ENCODE assay signal across 15 cellular contexts in the genomic region with DNA sequence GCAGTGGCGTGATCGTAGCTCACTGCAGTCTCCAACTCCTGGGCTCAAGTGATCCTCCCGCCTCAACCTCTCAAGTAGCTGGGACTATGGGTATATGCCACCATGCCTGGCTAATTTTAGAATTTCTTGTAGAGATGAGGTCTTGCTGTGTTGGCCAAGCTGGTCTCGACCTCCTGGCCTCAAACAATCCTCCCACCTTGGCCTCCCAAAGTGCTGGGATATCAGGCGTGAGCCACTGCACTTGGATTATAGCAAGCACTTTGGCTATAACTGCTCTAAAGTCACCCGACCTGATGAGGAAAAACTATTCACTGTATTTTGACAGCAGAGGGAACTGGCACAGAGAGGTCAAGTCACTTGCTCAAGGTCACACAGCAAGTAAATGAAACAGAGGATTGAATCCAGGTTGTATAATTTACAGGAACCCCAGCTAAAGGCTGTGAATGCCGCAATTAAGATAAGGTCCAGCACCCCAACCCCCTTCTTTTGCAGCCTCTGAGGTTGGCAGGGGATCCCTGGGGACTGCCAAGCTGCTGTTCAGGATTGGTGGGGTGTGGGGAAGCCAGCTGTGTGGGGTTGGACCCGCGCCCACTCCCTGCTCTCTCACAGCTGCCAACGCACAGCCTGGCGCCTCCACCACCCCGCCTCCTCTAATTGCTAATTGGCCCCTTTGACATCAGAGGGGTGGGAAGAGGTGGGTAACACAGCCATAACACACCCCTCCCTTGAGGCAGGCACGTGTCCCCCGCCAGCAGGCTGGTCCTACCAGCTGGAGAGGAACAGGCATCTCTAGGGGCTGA. TPM values are rescaled to one million over a fixed set of nuclear protein-coding genes. Genes with fewer than 3 reads are reported as not detected.
DNase-seq lines count a peak whose midpoint lies in the region; ATAC-seq, FAIRE-seq and TF ChIP-seq lines count a peak whose summit lies in the region.
"Had no signal": no experiment of that assay in that cellular context is flagged by ENCODE, and none has a peak within 500 bp of the region (broad histone marks: within the 10 kb centered on the region; RNA-seq: fewer than 3 reads in every experiment).

No MANE protein-coding gene starts in this region.

- H3K9me2 ChIP-seq in OCI-LY7 (ENCODE audit: insufficient read depth, low read length): no peaks in the 10 kb centered on the region

- H3K27ac Mint-ChIP-seq in CD4-positive, alpha-beta T cell: peak overlapping the region; percentile 30
- H3K27ac Mint-ChIP-seq: activated naive CD4-positive, alpha-beta T cell treated with anti-CD3 and anti-CD28 coated beads, Interleukin-2, amount 50 U/mL, for 72 hours; CD4-positive, CD25-positive, alpha-beta regulatory T cell had no signal

- H3K36me3 Mint-ChIP-seq in CD4-positive, alpha-beta T cell (ENCODE audit: low read depth): peaks cover 23% of the 10 kb centered on the region
- H3K36me3 Mint-ChIP-seq: CD4-positive, CD25-positive, alpha-beta regulatory T cell had no signal

- DNase-seq in CD4-positive, alpha-beta T cell: no peak
- DNase-seq in NCI-H1105 treated with DMSO at 0.1 percent for 48 hours (lab: John Stamatoyannopoulos, UW) (peak; percentile 97), OCI-LY7 (ENCODE audit: low spot score) (peak; percentile 50), left colon (peak in 1 of 2 donors; percentile 28), RCC 7860 (ENCODE audit: low spot score) (no peak), sigmoid colon (no peak)
- DNase-seq in activated T-cell treated with anti-CD3 and anti-CD28 coated beads, Interleukin-2, amount 50 U/mL, for 48 hours: no peak
- DNase-seq: activated CD4-positive, CD25-positive, alpha-beta regulatory T cell; CD4-positive, CD25-positive, alpha-beta regulatory T cell; GOT3 had no signal

- peaks cover 16% of the 10 kb centered on the region for H3K4me1 Mint-ChIP-seq in CD4-positive, alpha-beta T cell (ENCODE audit: low read depth)

- intact Hi-C loops in CD4-positive, alpha-beta T cell (cut with DNase I, micrococcal nuclease): no loop called here
- intact Hi-C loops in OCI-LY7 (cut with micrococcal nuclease; ENCODE audit: unreplicated experiment): no loop called here
- intact Hi-C loops in left colon (cut with DNase I, micrococcal nuclease): no loop called here
- intact Hi-C loops in sigmoid colon (cut with DNase I): no loop called here

- H4K20me1 ChIP-seq in OCI-LY7 (ENCODE audit: insufficient read depth, low read length): no peaks in the 10 kb centered on the region

- H3K4me3 ChIP-seq in OCI-LY7 (ENCODE audit: low read depth, low read length, poor library complexity, severe bottlenecking) (no peak overlapping the region), sigmoid colon (no peak overlapping the region)

- no peaks in the 10 kb centered on the region for H3K36me3 ChIP-seq in OCI-LY7 (ENCODE audit: insufficient read depth, low read length)
- no peaks in the 10 kb centered on the region for H3K36me3 ChIP-seq in sigmoid colon

- BruUV-seq in OCI-LY7 (replicated peaks; lab: Mats Ljungman, UMichigan): no TSS peak

- no peaks in the 10 kb centered on the region for H3K9me3 Mint-ChIP-seq in CD4-positive, alpha-beta T cell
- H3K9me3 Mint-ChIP-seq: activated naive CD4-positive, alpha-beta T cell treated with anti-CD3 and anti-CD28 coated beads, Interleukin-2, amount 50 U/mL, for 72 hours had no signal

- H3K27me3 Mint-ChIP-seq in CD4-positive, alpha-beta T cell: no peaks in the 10 kb centered on the region

- H3K4me1 ChIP-seq in OCI-LY7 (ENCODE audit: insufficient read depth, low read length, poor library complexity, severe bottlenecking) (no peaks in the 10 kb centered on the region), sigmoid colon (no peaks in the 10 kb centered on the region)
- H3K4me1 ChIP-seq: parathyroid adenoma had no signal

- TF ChIP-seq EP300 in sigmoid colon (IDR thresholded peaks at IDR 0.05): no peak

- no peak overlapping the region for H3K4me2 ChIP-seq in OCI-LY7 (ENCODE audit: low read length)

- CTCF ChIA-PET in CD4-positive, alpha-beta T cell (lab: Charles Lee): no interaction called here
- CTCF ChIA-PET in OCI-LY7 (lab: Charles Lee; ENCODE audit: unreplicated experiment): interaction anchor here (0.6 kb wide), 1 partner anchor 29 kb away, joined by 10 read pairs; no protein-coding TSS in a partner anchor

- no peak for TF ChIP-seq CTCF in CD4-positive, alpha-beta T cell (IDR thresholded peaks at IDR 0.05)
- no peak for TF ChIP-seq CTCF in OCI-LY7 (conservative IDR thresholded peaks at IDR 0.05; ENCODE audit: low read length)
- TF ChIP-seq CTCF in sigmoid colon (IDR thresholded peaks at IDR 0.05): no peak

- H3K9me3 ChIP-seq in CD4-positive, alpha-beta T cell (ENCODE audit: control insufficient read depth, low read length): no peaks in the 10 kb centered on the region
- H3K9me3 ChIP-seq in OCI-LY7 (ENCODE audit: low read length): no peaks in the 10 kb centered on the region
- no peaks in the 10 kb centered on the region for H3K9me3 ChIP-seq in sigmoid colon

- 34 to 49% methylated on average over 14 of the region's 14 CpGs for WGBS in sigmoid colon, 2 donors

- no peak for ATAC-seq in CD4-positive, alpha-beta T cell (ENCODE audit: poor library complexity)
- ATAC-seq in left colon (peak; percentile 65), GM19035 (IDR thresholded peaks at IDR 0.05; ENCODE audit: unreplicated experiment) (no peak)
- ATAC-seq: activated naive CD4-positive, alpha-beta T cell treated with anti-CD3 and anti-CD28 coated beads, Interleukin-2, amount 50 U/mL, for 72 hours had no signal

- no peak for TF ChIP-seq POLR2A in sigmoid colon (IDR thresholded peaks at IDR 0.05)

- POLR2A ChIA-PET in CD4-positive, alpha-beta T cell (lab: Charles Lee): no interaction called here
- POLR2A ChIA-PET in OCI-LY7 (lab: Charles Lee): interaction anchor here (0.6 to 0.7 kb wide), 2 partner anchors 17 to 23 kb away, joined by 3 to 5 read pairs; no protein-coding TSS in a partner anchor

- no peaks in the 10 kb centered on the region for H3K79me2 ChIP-seq in OCI-LY7 (ENCODE audit: insufficient read depth, low read depth, low read length)
- H3K79me2 ChIP-seq: parathyroid adenoma had no signal

- no peak overlapping the region for H3K27ac ChIP-seq in CD4-positive, alpha-beta T cell (ENCODE audit: low read depth, low read length)
- H3K27ac ChIP-seq in OCI-LY7 (ENCODE audit: low read depth, low read length, poor library complexity, severe bottlenecking): no peak overlapping the region
- no peak overlapping the region for H3K27ac ChIP-seq in sigmoid colon
- H3K27ac ChIP-seq: parathyroid adenoma had no signal

- H2AFZ ChIP-seq in OCI-LY7 (ENCODE audit: low read length): no peak overlapping the region
- H2AFZ ChIP-seq: parathyroid adenoma had no signal

- no peak for FAIRE-seq in RCC 7860 (lab: Jason Lieb, UNC)
- FAIRE-seq: GM18507, keratinocyte had no signal

- H3K27me3 ChIP-seq in CD4-positive, alpha-beta T cell (ENCODE audit: control insufficient read depth, insufficient read depth, low read length): no peaks in the 10 kb centered on the region
- H3K27me3 ChIP-seq in sigmoid colon: peaks cover 0 to 20% (median 7%) of the 10 kb centered on the region in 3 donors

- no peak overlapping the region for H3K4me3 Mint-ChIP-seq in CD4-positive, alpha-beta T cell
- H3K4me3 Mint-ChIP-seq: CD4-positive, CD25-positive, alpha-beta regulatory T cell had no signal

RNA-seq across cellular contexts. Expression of gene TMIGD2, which starts 6.0 kb away (rescaled TPM):
- 10 to 100 TPM; 17.6 to 20.9 TPM for total RNA-seq in CD4-positive, alpha-beta T cell
- 2.7 and 6.2 TPM in 2 replicates for total RNA-seq in OCI-LY7 (2014; rRNA removed; shearing (Covaris generic))
- 0.44 and 0.59 TPM in 2 replicates for total RNA-seq in OCI-LY7 (2022)
- total RNA-seq in left colon: 1 to 10 TPM in 1 of 2 donors, under 1 TPM in 1; 0.85 to 2.1 TPM
- not detected for total RNA-seq in sigmoid colon
- 1 to 10 TPM in 1 of 3 donors, under 1 TPM in 1, not detected in 1; 0.60 to 6.3 TPM for polyA plus RNA-seq in sigmoid colon
- polyA plus RNA-seq: keratinocyte had no signal

RNA-seq across cellular contexts. Expression of gene FSD1, which starts 8.2 kb away (rescaled TPM):
- 1 to 10 TPM in 1 of 2 experiments, under 1 TPM in 1; 0.98 to 1.0 TPM for total RNA-seq in CD4-positive, alpha-beta T cell
- 19.8 and 20.2 TPM in 2 replicates for total RNA-seq in OCI-LY7 (2014; rRNA removed; shearing (Covaris generic))
- total RNA-seq in OCI-LY7 (2022): 21.9 and 23.2 TPM in 2 replicates
- total RNA-seq in left colon: 1 to 10 TPM in 1 of 2 donors, under 1 TPM in 1; 0.95 to 1.1 TPM
- total RNA-seq in sigmoid colon: 1 to 10 TPM in 2 of 4 donors, not detected in 2; 1.1 to 1.5 TPM
- polyA plus RNA-seq in sigmoid colon: 1 to 10 TPM in 2 of 3 donors, not detected in 1; 1.6 to 2.6 TPM

RNA-seq across cellular contexts. Expression of gene SHD, which starts 17.1 kb away (rescaled TPM):
- under 1 TPM; 0.14 to 0.64 TPM for total RNA-seq in CD4-positive, alpha-beta T cell
- total RNA-seq in OCI-LY7 (2014; rRNA removed; shearing (Covaris generic)): not detected in 2 replicates
- not detected in 2 replicates for total RNA-seq in OCI-LY7 (2022)
- total RNA-seq in left colon: 10 to 100 TPM; 23.6 to 25.0 TPM
- total RNA-seq in sigmoid colon: not detected
- 10 to 100 TPM; 18.8 to 84.7 (median 68.0) TPM for polyA plus RNA-seq in sigmoid colon
- total RNA-seq: activated naive CD4-positive, alpha-beta T cell treated with anti-CD3 and anti-CD28 coated beads, Interleukin-2, amount 50 U/mL, for 72 hours; CD4-positive, CD25-positive, alpha-beta regulatory T cell had no signal
- polyA plus RNA-seq: CD4-positive, CD25-positive, alpha-beta regulatory T cell; keratinocyte had no signal

RNA-seq across cellular contexts. Expression of gene STAP2, which starts 42.5 kb away (rescaled TPM):
- 1 to 10 TPM; 1.7 to 1.8 TPM for total RNA-seq in CD4-positive, alpha-beta T cell
- total RNA-seq in OCI-LY7 (2014; rRNA removed; shearing (Covaris generic)): 0.13 and 1.3 TPM in 2 replicates
- total RNA-seq in OCI-LY7 (2022) (0.57 and 1.2 TPM in 2 replicates), left colon (100 to 1,000 TPM; 222 to 249 TPM), sigmoid colon (1 to 10 TPM in 3 of 4 donors, under 1 TPM in 1; 0.99 to 5.5 (median 2.7) TPM)
- 100 to 1,000 TPM; 146 to 313 (median 199) TPM for polyA plus RNA-seq in sigmoid colon

RNA-seq across cellular contexts. Expression of gene MPND, which starts 47.2 kb away (rescaled TPM):
- 10 to 100 TPM; 10.3 to 11.0 TPM for total RNA-seq in CD4-positive, alpha-beta T cell
- total RNA-seq in OCI-LY7 (2014; rRNA removed; shearing (Covaris generic)): 6.7 and 7.2 TPM in 2 replicates
- total RNA-seq in OCI-LY7 (2022) (19.1 and 19.5 TPM in 2 replicates), left colon (10 to 100 TPM; 77.3 to 84.6 TPM), sigmoid colon (10 to 100 TPM in 1 of 4 donors, 1 to 10 TPM in 3; 8.6 to 13.3 (median 9.3) TPM)
- 10 to 100 TPM; 38.2 to 65.2 (median 60.1) TPM for polyA plus RNA-seq in sigmoid colon

Comparison
In these comparisons a context has a peak if more than half of its experiments do, and no peak if none do; other contexts are left out.
1. DNase-seq: peak in NCI-H1105 treated with DMSO at 0.1 percent for 48 hours (single experiment) and OCI-LY7 (single experiment); none in CD4-positive, alpha-beta T cell (0 of 10), activated T-cell treated with anti-CD3 and anti-CD28 coated beads, Interleukin-2, amount 50 U/mL, for 48 hours (0 of 2), RCC 7860 (single experiment) and sigmoid colon (single experiment).
2. RNA of gene FSD1, which starts 8.2 kb away (total RNA-seq): 19.8 to 23.2 TPM in OCI-LY7; 0.95 to 1.1 TPM in left colon, 1.1 to 1.5 TPM in sigmoid colon and 0.98 to 1.0 TPM in CD4-positive, alpha-beta T cell; every median in the first group is over 4 times any median in the second.
3. RNA of gene SHD, which starts 17.1 kb away (total RNA-seq): 23.6 to 25.0 TPM in left colon; 0.14 to 0.64 TPM in CD4-positive, alpha-beta T cell, not detected in OCI-LY7 and not detected in sigmoid colon; every median in the first group is over 10 times any median in the second.